ENCODE assay signal across 15 cellular contexts in genomic region chr14:93493054-93493453, GRCh38.
"Had no signal": no experiment of that assay in that cellular context is flagged by ENCODE, and none has a peak within 500 bp of the region (broad histone marks: within the 10 kb centered on the region; RNA-seq: fewer than 3 reads in every experiment).

No MANE protein-coding gene starts in this region.

- H3K27me3 ChIP-seq: brain microvascular endothelial cell, ovary, testis had no signal

- H3K4me1 ChIP-seq: testis had no signal

- ATAC-seq: left colon; stimulated activated naive CD8-positive, alpha-beta T cell treated with anti-CD3 and anti-CD28 coated beads, Interleukin-15, amount 100 ng/mL, for 72 hours had no signal

- DNase-seq: activated CD4-positive, alpha-beta memory T cell treated with anti-CD3 and anti-CD28 coated beads for 36 hours; activated CD4-positive, alpha-beta T cell treated with anti-CD3 and anti-CD28 coated beads for 1 hour; activated gamma-delta T cell; activated T-cell treated with anti-CD3 and anti-CD28 coated beads, Interleukin-2, amount 50 U/mL, for 48 hours; brain microvascular endothelial cell; dermis blood vessel endothelial cell; erythroblast; hypothalamus; left colon; mesenchymal stem cell; ovary; stimulated activated CD4-positive, alpha-beta T cell treated with anti-CD3 and anti-CD28 coated beads, Interleukin-15, amount 100 ng/mL, for 24 hours; stimulated activated CD4-positive, alpha-beta T cell treated with anti-CD3 and anti-CD28 coated beads, Interleukin-4, amount 100 ng/mL, for 24 hours; stimulated activated naive CD8-positive, alpha-beta T cell treated with anti-CD3 and anti-CD28 coated beads, Interleukin-15, amount 100 ng/mL, for 72 hours; testis had no signal

- H3K4me3 ChIP-seq: ovary, testis had no signal

- H3K27ac ChIP-seq: brain microvascular endothelial cell, ovary, testis had no signal

- H3K9me3 ChIP-seq: ovary, testis had no signal

- H3K36me3 ChIP-seq: brain microvascular endothelial cell, ovary had no signal
